Comparison of ENCODE assay signal across 9 cellular contexts in genomic region chr17:80025140-80025539, GRCh38. TPM values are rescaled to one million over a fixed set of nuclear protein-coding genes. Genes with fewer than 3 reads are reported as not detected.
A peak's percentile ranks its signal among the peaks of the same experiment; 100 is the strongest.
DNase-seq lines count a peak whose midpoint lies in the region; ATAC-seq, FAIRE-seq and TF ChIP-seq lines count a peak whose summit lies in the region.
"Had no signal": no experiment of that assay in that cellular context is flagged by ENCODE, and none has a peak within 500 bp of the region (broad histone marks: within the 10 kb centered on the region; RNA-seq: fewer than 3 reads in every experiment).

No MANE protein-coding gene starts in this region.

- TF ChIP-seq CTCF in bronchial epithelial cell (IDR thresholded peaks at IDR 0.05; ENCODE audit: insufficient read depth, low read length, severe bottlenecking) (no peak), mucosa of descending colon (IDR thresholded peaks at IDR 0.05) (no peak), coronary artery (IDR thresholded peaks at IDR 0.05) (no peak)

- peak; percentile 69 for ATAC-seq in mucosa of descending colon
- ATAC-seq in stimulated activated naive B cell treated with anti-CD40 and anti-IgM and Interleukin-4, amounts not matched to agents 10 μg/mL and 1 μg/mL and 100 μg/mL, for 72 hours (replicated peaks): no peak

- no peak overlapping the region for H3K4me3 Mint-ChIP-seq in stimulated activated naive B cell treated with anti-CD40 and anti-IgM and Interleukin-4, amounts not matched to agents 10 μg/mL and 1 μg/mL and 100 μg/mL, for 72 hours

- DNase-seq in ELF-1 (ENCODE audit: low read depth, low spot score): peak; percentile 92
- DNase-seq in NCI-H2171 (lab: John Stamatoyannopoulos, UW): peak; percentile 92
- DNase-seq in bronchial epithelial cell (ENCODE audit: low read depth): peak; percentile 66
- peak in 2 of 3 donors; percentile 40 to 65 for DNase-seq in mucosa of descending colon
- no peak for DNase-seq in H54 (ENCODE audit: insufficient read length, low spot score)
- no peak for DNase-seq in stimulated activated naive B cell treated with anti-CD40 and anti-IgM and Interleukin-4, amounts not matched to agents 10 μg/mL and 1 μg/mL and 100 μg/mL, for 72 hours
- no peak for DNase-seq in coronary artery (ENCODE audit: low spot score)
- DNase-seq in NCI-H2227 treated with DMSO at 0.1 percent for 48 hours (lab: John Stamatoyannopoulos, UW): no peak
- DNase-seq: hippocampal formation had no signal

- FAIRE-seq in bronchial epithelial cell (lab: Jason Lieb, UNC) (no peak), H54 (lab: Jason Lieb, UNC) (no peak)

- no peak overlapping the region for H3K4me3 ChIP-seq in bronchial epithelial cell (ENCODE audit: low read depth, low read length)
- no peak overlapping the region for H3K4me3 ChIP-seq in mucosa of descending colon
- H3K4me3 ChIP-seq in coronary artery: no peak overlapping the region

- H3K27ac ChIP-seq in coronary artery: no peak overlapping the region

- H3K9me3 Mint-ChIP-seq in stimulated activated naive B cell treated with anti-CD40 and anti-IgM and Interleukin-4, amounts not matched to agents 10 μg/mL and 1 μg/mL and 100 μg/mL, for 72 hours: peaks cover 0 to 2% of the 10 kb centered on the region in 2 donors

- H3K36me3 ChIP-seq in bronchial epithelial cell (ENCODE audit: control insufficient read depth, insufficient read depth, low read length): no peaks in the 10 kb centered on the region
- H3K36me3 ChIP-seq in mucosa of descending colon (ENCODE audit: low read depth): no peaks in the 10 kb centered on the region

- no peaks in the 10 kb centered on the region for H3K27me3 Mint-ChIP-seq in stimulated activated naive B cell treated with anti-CD40 and anti-IgM and Interleukin-4, amounts not matched to agents 10 μg/mL and 1 μg/mL and 100 μg/mL, for 72 hours

- H3K36me3 Mint-ChIP-seq in stimulated activated naive B cell treated with anti-CD40 and anti-IgM and Interleukin-4, amounts not matched to agents 10 μg/mL and 1 μg/mL and 100 μg/mL, for 72 hours: no peaks in the 10 kb centered on the region

- no peak overlapping the region for H3K27ac Mint-ChIP-seq in stimulated activated naive B cell treated with anti-CD40 and anti-IgM and Interleukin-4, amounts not matched to agents 10 μg/mL and 1 μg/mL and 100 μg/mL, for 72 hours

- TF ChIP-seq POLR2A in H54 (IDR thresholded peaks at IDR 0.05; ENCODE audit: low read depth, low read length): no peak

- no peaks in the 10 kb centered on the region for H3K27me3 ChIP-seq in bronchial epithelial cell (ENCODE audit: control insufficient read depth, insufficient read depth, low read length)

- intact Hi-C loops in mucosa of descending colon (cut with DNase I, micrococcal nuclease): no loop called here

- H3K4me1 ChIP-seq in mucosa of descending colon (ENCODE audit: low read depth): peaks cover 9% of the 10 kb centered on the region

- no peaks in the 10 kb centered on the region for H3K9me3 ChIP-seq in mucosa of descending colon

- H3K4me1 Mint-ChIP-seq in stimulated activated naive B cell treated with anti-CD40 and anti-IgM and Interleukin-4, amounts not matched to agents 10 μg/mL and 1 μg/mL and 100 μg/mL, for 72 hours: no peaks in the 10 kb centered on the region

RNA-seq across cellular contexts. Expression of gene TBC1D16, which starts 10.5 kb away (rescaled TPM):
- 23.7 and 33.2 TPM in 2 replicates for total RNA-seq in bronchial epithelial cell
- total RNA-seq in mucosa of descending colon: 10 to 100 TPM; 10.9 to 23.4 (median 22.1) TPM

RNA-seq across cellular contexts. Expression of gene CCDC40, which starts 11.3 kb away (rescaled TPM):
- 0.79 and 1.7 TPM in 2 replicates for total RNA-seq in bronchial epithelial cell
- total RNA-seq in mucosa of descending colon: 1 to 10 TPM; 2.1 to 5.9 (median 2.7) TPM

Comparison
In these comparisons a context has a peak if more than half of its experiments do, and no peak if none do; other contexts are left out.
1. DNase-seq: peak in ELF-1 (single experiment), NCI-H2171 (single experiment), bronchial epithelial cell (single experiment) and mucosa of descending colon (2 of 3); none in H54 (single experiment), stimulated activated naive B cell treated with anti-CD40 and anti-IgM and Interleukin-4, amounts not matched to agents 10 μg/mL and 1 μg/mL and 100 μg/mL, for 72 hours (single experiment), coronary artery (single experiment) and NCI-H2227 treated with DMSO at 0.1 percent for 48 hours (single experiment).